ENCODE assay signal across 8 cellular contexts in the genomic region with DNA sequence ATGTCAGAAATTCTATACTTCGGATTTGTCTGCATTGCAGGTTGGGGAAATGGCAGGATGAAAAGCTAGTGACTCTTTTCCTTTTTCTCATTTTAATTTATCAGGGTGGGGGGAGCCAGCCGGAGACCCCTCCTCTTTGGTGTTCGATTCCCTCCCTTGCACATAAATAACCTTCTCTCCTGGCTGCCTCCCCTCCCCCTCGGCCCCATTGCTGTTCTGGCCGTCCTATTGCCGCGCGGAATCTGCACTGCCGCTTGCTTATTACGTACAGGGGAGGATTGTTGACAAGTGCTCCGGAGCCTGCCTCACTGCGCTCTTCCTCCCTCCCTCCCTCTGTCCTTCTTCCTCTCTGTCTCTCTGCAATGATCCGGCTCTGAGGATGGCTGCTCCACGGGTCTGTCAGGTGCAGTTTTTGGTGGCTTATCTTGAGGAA.
DNase-seq lines count a peak whose midpoint lies in the region; ATAC-seq and TF ChIP-seq lines count a peak whose summit lies in the region.

No MANE protein-coding gene starts in this region.

- no peak for TF ChIP-seq CTCF in astrocyte of the cerebellum (IDR thresholded peaks at IDR 0.05; ENCODE audit: low read depth, low read length, missing control alignments)

- no peak for ATAC-seq in HG02798 (IDR thresholded peaks at IDR 0.05; ENCODE audit: poor library complexity, unreplicated experiment)
- no peak for ATAC-seq in HG03095 (IDR thresholded peaks at IDR 0.05; ENCODE audit: unreplicated experiment)

- no peaks in the 10 kb centered on the region for H3K9me3 ChIP-seq in skeletal muscle tissue (ENCODE audit: control insufficient read depth in 3 of 3, low read length in 3 of 3)

- H3K4me1 ChIP-seq in skeletal muscle tissue (ENCODE audit: control insufficient read depth in 3 of 3, insufficient read depth in 3 of 3, low read length in 3 of 3) = peaks cover 57 to 67% (median 59%) of the 10 kb centered on the region in 3 donors

- no peaks in the 10 kb centered on the region for H3K27me3 ChIP-seq in skeletal muscle tissue (ENCODE audit: control insufficient read depth in 3 of 3, insufficient read depth in 3 of 3, low read length in 3 of 3)

- H3K27ac ChIP-seq in skeletal muscle tissue (ENCODE audit: low read depth, low read length) = peak overlapping the region; percentile 78

- DNase-seq in G401 (ENCODE audit: low spot score) (peak; percentile 94), NCI-H460 (ENCODE audit: extremely low read depth, low read depth) (peak; percentile 49), astrocyte of the cerebellum (ENCODE audit: low read depth) (no peak), iris pigment epithelial cell (ENCODE audit: low read depth) (peak; percentile 72)
- no peak for DNase-seq in activated effector memory CD4-positive, alpha-beta T cell treated with anti-CD3 and anti-CD28 coated beads, Interleukin-2, amount 50 U/mL, for 16 hours

- peak overlapping the region; percentile 59 to 79 (median 62) for H3K9ac ChIP-seq in skeletal muscle tissue (ENCODE audit: low read depth in 1 of 3, low read length in 3 of 3)

- no peaks in the 10 kb centered on the region for H3K36me3 ChIP-seq in skeletal muscle tissue (ENCODE audit: control insufficient read depth in 3 of 3, insufficient read depth in 3 of 3, low read length in 3 of 3)

- H3K4me3 ChIP-seq in astrocyte of the cerebellum (ENCODE audit: low read depth, low read length) (peak overlapping the region; percentile 30), skeletal muscle tissue (ENCODE audit: low read length in 3 of 3) (peak overlapping the region; percentile 57 to 64 (median 61))

- in situ Hi-C loops in G401 (cut with HindIII; ENCODE audit: low sequenced_read_pairs) (no loop called here), astrocyte of the cerebellum (cut with HindIII; ENCODE audit: low sequenced_read_pairs) (no loop called here)

Comparison
In these comparisons a context has a peak if more than half of its experiments do, and no peak if none do; other contexts are left out.
1. DNase-seq: peak in G401 (single experiment), NCI-H460 (single experiment) and iris pigment epithelial cell (single experiment); none in astrocyte of the cerebellum (single experiment) and activated effector memory CD4-positive, alpha-beta T cell treated with anti-CD3 and anti-CD28 coated beads, Interleukin-2, amount 50 U/mL, for 16 hours (single experiment).